Comparison of ENCODE assay signal across 1 cellular context in the genomic region with DNA sequence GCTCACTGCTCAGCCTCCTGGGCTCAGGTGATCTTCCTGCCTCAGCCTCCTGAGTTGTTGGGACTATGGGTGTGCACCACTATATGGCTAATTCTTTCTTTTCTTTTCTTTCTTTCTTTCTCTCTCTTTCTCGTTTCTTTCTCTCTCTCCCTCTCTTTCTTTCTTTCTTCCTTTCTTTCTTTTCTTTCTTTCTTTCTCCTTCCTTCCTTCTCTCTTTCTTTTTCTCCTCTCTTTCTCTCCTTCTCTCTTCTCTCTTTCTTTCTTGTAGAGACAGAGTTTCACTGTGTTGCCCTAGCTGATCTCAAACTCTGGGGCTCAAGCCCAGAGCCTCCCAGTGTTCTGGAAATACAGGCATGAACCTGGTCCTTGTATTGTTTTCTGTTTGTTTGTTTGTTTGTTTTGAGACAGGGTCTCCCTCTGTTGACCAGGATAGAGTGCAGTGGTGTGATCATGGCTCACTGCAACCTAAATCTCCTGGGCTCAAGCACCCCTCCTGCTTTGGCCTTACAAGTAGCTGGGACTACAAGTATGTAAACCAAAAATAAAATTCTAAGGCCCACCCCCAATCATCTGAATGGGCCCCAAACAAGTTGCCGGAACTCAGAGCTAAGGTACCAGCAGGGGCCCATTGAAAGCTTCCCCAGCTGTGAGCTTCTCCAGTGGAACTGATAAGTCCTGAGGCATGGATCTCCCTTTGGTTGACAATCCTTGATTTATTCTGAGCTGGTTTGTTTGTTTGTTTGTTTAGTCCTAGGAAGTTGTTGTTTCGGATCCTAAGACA.
TF ChIP-seq lines count a peak whose summit lies in the region.

No MANE protein-coding gene starts in this region.

TF ChIP-seq in HepG2, 621 proteins besides CTCF, POLR2A, EP300 and RAD21:
- TF ChIP-seq ZNF703 (CRISPR knock-in tag; IDR thresholded peaks at IDR 0.05; ENCODE audit: borderline replicate concordance) (no peak), SIX1 (CRISPR knock-in tag; IDR thresholded peaks at IDR 0.05; ENCODE audit: borderline replicate concordance) (no peak), ZNF33B (CRISPR knock-in tag; IDR thresholded peaks at IDR 0.05) (no peak), SNRNP70 (IDR thresholded peaks at IDR 0.05; ENCODE audit: low read depth, low read length) (no peak), ZNF841 (CRISPR knock-in tag; IDR thresholded peaks at IDR 0.05; ENCODE audit: borderline replicate concordance) (no peak), ZNF251 (CRISPR knock-in tag; IDR thresholded peaks at IDR 0.05) (no peak)
- TF ChIP-seq, protein P1, sequence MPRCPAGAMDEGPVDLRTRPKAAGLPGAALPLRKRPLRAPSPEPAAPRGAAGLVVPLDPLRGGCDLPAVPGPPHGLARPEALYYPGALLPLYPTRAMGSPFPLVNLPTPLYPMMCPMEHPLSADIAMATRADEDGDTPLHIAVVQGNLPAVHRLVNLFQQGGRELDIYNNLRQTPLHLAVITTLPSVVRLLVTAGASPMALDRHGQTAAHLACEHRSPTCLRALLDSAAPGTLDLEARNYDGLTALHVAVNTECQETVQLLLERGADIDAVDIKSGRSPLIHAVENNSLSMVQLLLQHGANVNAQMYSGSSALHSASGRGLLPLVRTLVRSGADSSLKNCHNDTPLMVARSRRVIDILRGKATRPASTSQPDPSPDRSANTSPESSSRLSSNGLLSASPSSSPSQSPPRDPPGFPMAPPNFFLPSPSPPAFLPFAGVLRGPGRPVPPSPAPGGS (CRISPR knock-in tag; IDR thresholded peaks at IDR 0.05): no peak
- TF ChIP-seq, protein P2, sequence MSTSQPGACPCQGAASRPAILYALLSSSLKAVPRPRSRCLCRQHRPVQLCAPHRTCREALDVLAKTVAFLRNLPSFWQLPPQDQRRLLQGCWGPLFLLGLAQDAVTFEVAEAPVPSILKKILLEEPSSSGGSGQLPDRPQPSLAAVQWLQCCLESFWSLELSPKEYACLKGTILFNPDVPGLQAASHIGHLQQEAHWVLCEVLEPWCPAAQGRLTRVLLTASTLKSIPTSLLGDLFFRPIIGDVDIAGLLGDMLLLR (CRISPR knock-in tag; IDR thresholded peaks at IDR 0.05): no peak
